1 cellular context compared by ENCODE assay signal in the genomic region with DNA sequence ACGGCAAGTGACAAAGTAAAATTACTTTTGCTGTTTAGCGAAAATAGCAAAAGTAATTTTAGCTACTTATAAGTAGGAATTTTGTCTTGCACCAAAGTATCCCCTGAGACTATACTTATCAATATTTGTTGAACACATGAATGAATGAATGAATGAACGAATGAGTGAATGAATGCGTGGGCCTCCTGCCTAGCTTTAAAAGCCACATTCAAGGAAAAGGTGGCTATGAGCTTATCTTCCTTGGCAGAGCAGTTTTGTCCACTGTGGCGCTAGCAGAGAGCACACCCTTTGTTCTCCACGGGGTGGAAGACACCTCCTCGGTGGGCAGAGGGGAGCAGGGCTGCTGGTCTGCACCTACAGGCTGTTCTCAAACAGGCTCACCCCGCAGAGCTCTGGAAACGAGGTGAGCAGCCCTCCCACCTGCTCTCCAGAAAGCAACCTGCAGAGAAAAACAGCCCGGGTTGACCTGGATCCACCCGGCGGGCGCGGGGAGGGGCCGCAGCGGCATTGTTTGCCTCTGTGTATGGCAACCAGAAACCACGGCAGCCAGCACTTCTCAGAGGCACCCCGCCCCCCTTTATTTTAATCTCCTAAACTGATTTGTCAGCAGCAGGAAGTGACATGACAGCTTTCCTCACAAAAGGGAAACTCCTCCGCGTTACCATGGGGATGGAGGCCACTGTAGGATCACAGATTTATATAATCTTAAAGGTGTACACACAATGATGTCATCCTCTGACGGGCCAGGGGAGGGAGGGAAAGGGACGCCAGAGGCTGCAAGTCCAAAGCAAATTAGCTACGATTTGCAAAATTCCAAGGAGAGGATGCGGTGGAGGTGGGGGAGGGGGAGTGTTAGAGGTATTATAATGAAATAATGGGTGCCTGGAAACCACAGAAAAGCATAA.
A peak's percentile ranks its signal among the peaks of the same experiment; 100 is the strongest.
TF ChIP-seq lines count a peak whose summit lies in the region.

No MANE protein-coding gene starts in this region.

TF ChIP-seq in HepG2, 621 proteins besides CTCF, POLR2A, EP300 and RAD21 (continued from another document and continues in another):
- TF ChIP-seq, protein P1, sequence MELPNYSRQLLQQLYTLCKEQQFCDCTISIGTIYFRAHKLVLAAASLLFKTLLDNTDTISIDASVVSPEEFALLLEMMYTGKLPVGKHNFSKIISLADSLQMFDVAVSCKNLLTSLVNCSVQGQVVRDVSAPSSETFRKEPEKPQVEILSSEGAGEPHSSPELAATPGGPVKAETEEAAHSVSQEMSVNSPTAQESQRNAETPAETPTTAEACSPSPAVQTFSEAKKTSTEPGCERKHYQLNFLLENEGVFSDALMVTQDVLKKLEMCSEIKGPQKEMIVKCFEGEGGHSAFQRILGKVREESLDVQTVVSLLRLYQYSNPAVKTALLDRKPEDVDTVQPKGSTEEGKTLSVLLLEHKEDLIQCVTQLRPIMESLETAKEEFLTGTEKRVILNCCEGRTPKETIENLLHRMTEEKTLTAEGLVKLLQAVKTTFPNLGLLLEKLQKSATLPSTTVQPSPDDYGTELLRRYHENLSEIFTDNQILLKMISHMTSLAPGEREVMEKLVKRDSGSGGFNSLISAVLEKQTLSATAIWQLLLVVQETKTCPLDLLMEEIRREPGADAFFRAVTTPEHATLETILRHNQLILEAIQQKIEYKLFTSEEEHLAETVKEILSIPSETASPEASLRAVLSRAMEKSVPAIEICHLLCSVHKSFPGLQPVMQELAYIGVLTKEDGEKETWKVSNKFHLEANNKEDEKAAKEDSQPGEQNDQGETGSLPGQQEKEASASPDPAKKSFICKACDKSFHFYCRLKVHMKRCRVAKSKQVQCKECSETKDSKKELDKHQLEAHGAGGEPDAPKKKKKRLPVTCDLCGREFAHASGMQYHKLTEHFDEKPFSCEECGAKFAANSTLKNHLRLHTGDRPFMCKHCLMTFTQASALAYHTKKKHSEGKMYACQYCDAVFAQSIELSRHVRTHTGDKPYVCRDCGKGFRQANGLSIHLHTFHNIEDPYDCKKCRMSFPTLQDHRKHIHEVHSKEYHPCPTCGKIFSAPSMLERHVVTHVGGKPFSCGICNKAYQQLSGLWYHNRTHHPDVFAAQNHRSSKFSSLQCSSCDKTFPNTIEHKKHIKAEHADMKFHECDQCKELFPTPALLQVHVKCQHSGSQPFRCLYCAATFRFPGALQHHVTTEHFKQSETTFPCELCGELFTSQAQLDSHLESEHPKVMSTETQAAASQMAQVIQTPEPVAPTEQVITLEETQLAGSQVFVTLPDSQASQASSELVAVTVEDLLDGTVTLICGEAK (IDR thresholded peaks at IDR 0.05) = no peak
- TF ChIP-seq, protein P1 (CRISPR knock-in tag; IDR thresholded peaks at IDR 0.05) = no peak; the same call in 1 of the 2 replicates
- TF ChIP-seq HMGXB4 (CRISPR knock-in tag; IDR thresholded peaks at IDR 0.05; ENCODE audit: borderline replicate concordance in 1 of 2, low read depth in 1 of 2) (no peak), WIZ (CRISPR knock-in tag; IDR thresholded peaks at IDR 0.05) (no peak), SIN3A (IDR thresholded peaks at IDR 0.05; ENCODE audit: borderline replicate concordance, low read depth, low read length) (peak; percentile 70; the same call in 1 of the 2 replicates), RXRB (CRISPR knock-in tag; IDR thresholded peaks at IDR 0.05; ENCODE audit: borderline replicate concordance) (peak; percentile 77), REXO4 (CRISPR knock-in tag; IDR thresholded peaks at IDR 0.05; ENCODE audit: borderline replicate concordance) (no peak), HOXA9 (CRISPR knock-in tag; IDR thresholded peaks at IDR 0.05; ENCODE audit: borderline replicate concordance) (no peak), TAF1 (CRISPR knock-in tag; IDR thresholded peaks at IDR 0.05) (no peak), IKZF1 (IDR thresholded peaks at IDR 0.05) (no peak), ZNF569 (CRISPR knock-in tag; IDR thresholded peaks at IDR 0.05; ENCODE audit: borderline replicate concordance) (no peak), ZNF343 (CRISPR knock-in tag; IDR thresholded peaks at IDR 0.05) (no peak), ZNF547 (CRISPR knock-in tag; IDR thresholded peaks at IDR 0.05) (no peak; the same call in 1 of the 2 replicates), MXD3 (CRISPR knock-in tag; IDR thresholded peaks at IDR 0.05) (no peak), MXI1 (IDR thresholded peaks at IDR 0.05; ENCODE audit: borderline replicate concordance, low read depth, low read length) (peak; percentile 63; the same call in 1 of the 3 replicates), HBP1 (CRISPR knock-in tag; IDR thresholded peaks at IDR 0.05; ENCODE audit: low read depth) (peak; percentile 38; the same call in 1 of the 2 replicates), ARHGAP35 (CRISPR knock-in tag; IDR thresholded peaks at IDR 0.05; ENCODE audit: borderline replicate concordance) (no peak), PPARG (CRISPR knock-in tag; conservative IDR thresholded peaks at IDR 0.05) (no peak), BRD4 (CRISPR knock-in tag; IDR thresholded peaks at IDR 0.05) (no peak), NR2F1 (CRISPR knock-in tag; IDR thresholded peaks at IDR 0.05) (0 out of 4 replicates have a peak, but pooled peaks of 1 of the 2 experiments have one; percentile 22), ZNF460 (CRISPR knock-in tag; IDR thresholded peaks at IDR 0.05; ENCODE audit: borderline replicate concordance) (no peak), GFI1 (CRISPR knock-in tag; IDR thresholded peaks at IDR 0.05; ENCODE audit: borderline replicate concordance) (peak; percentile 55), ZNF329 (CRISPR knock-in tag; IDR thresholded peaks at IDR 0.05; ENCODE audit: low read depth) (no peak), FOXA1 (IDR thresholded peaks at IDR 0.05) (no peak), FOXA1 (CRISPR knock-in tag; IDR thresholded peaks at IDR 0.05) (0 out of 2 replicates have a peak, but pooled peaks have one; percentile 28), ZNF850 (CRISPR knock-in tag; conservative IDR thresholded peaks at IDR 0.05) (no peak), ZNF720 (CRISPR knock-in tag; IDR thresholded peaks at IDR 0.05) (no peak), ZNF644 (CRISPR knock-in tag; IDR thresholded peaks at IDR 0.05; ENCODE audit: low read depth) (no peak), IRF1 (CRISPR knock-in tag; IDR thresholded peaks at IDR 0.05; ENCODE audit: low read depth) (no peak), ZNF281 (CRISPR knock-in tag; IDR thresholded peaks at IDR 0.05; ENCODE audit: borderline replicate concordance) (peak; percentile 50; the same call in 1 of the 2 replicates), SNAI1 (CRISPR knock-in tag; IDR thresholded peaks at IDR 0.05; ENCODE audit: borderline replicate concordance) (0 out of 2 replicates have a peak, but pooled peaks have one; percentile 39), ZSCAN30 (CRISPR knock-in tag; IDR thresholded peaks at IDR 0.05) (no peak), IRX3 (CRISPR knock-in tag; IDR thresholded peaks at IDR 0.05; ENCODE audit: borderline replicate concordance, low read depth) (no peak), HMG20B (CRISPR knock-in tag; conservative IDR thresholded peaks at IDR 0.05) (no peak)
- TF ChIP-seq, protein P2, sequence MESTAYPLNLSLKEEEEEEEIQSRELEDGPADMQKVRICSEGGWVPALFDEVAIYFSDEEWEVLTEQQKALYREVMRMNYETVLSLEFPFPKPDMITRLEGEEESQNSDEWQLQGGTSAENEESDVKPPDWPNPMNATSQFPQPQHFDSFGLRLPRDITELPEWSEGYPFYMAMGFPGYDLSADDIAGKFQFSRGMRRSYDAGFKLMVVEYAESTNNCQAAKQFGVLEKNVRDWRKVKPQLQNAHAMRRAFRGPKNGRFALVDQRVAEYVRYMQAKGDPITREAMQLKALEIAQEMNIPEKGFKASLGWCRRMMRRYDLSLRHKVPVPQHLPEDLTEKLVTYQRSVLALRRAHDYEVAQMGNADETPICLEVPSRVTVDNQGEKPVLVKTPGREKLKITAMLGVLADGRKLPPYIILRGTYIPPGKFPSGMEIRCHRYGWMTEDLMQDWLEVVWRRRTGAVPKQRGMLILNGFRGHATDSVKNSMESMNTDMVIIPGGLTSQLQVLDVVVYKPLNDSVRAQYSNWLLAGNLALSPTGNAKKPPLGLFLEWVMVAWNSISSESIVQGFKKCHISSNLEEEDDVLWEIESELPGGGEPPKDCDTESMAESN (CRISPR knock-in tag; conservative IDR thresholded peaks at IDR 0.05) = no peak
- TF ChIP-seq, protein P3, sequence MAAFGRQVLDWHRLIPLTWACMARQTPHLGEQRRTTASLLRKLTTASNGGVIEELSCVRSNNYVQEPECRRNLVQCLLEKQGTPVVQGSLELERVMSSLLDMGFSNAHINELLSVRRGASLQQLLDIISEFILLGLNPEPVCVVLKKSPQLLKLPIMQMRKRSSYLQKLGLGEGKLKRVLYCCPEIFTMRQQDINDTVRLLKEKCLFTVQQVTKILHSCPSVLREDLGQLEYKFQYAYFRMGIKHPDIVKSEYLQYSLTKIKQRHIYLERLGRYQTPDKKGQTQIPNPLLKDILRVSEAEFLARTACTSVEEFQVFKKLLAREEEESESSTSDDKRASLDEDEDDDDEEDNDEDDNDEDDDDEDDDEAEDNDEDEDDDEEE (CRISPR knock-in tag; IDR thresholded peaks at IDR 0.05) = no peak
